In the genomic region with DNA sequence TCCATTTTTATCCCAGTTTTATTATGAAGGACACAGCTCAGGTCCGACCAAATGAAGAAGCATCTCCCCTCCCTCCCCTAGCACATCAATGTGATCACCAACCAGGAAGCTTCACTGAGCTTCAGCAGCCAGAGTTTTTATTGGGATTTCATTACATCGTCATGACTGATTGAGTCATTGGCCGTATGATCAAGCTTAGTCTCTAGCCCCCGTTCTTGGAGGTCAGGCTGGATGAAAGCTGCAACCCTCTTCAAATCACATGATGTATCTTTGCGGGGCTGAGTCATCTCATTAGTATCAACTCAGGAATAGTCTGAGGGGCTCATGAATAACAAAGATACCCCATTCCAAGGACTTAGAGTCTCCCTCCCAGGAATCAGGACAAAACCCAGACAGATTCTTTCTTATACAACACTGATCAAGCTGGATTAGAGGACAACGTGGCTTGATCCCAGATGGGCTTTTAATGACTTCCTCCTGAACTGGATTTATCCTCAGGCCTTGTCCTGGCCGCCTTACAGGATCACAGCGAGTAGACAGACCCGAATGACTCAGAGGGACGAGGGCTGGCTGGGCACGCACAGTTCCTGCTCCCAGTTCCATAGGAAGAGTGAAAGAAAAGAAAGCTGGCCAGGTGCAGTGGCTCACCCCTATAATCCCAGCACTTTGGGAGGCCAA, we compare ENCODE assay signal across 9 cellular contexts. TPM values are rescaled to one million over a fixed set of nuclear protein-coding genes. Genes with fewer than 3 reads are reported as not detected.
DNase-seq lines count a peak whose midpoint lies in the region; ATAC-seq and TF ChIP-seq lines count a peak whose summit lies in the region.
"Had no signal": no experiment of that assay in that cellular context is flagged by ENCODE, and none has a peak within 500 bp of the region (broad histone marks: within the 10 kb centered on the region; RNA-seq: fewer than 3 reads in every experiment).

No MANE protein-coding gene starts in this region.

- peaks cover 13% of the 10 kb centered on the region for H3K4me1 Mint-ChIP-seq in neural progenitor cell

- peaks cover 18% of the 10 kb centered on the region for H3K4me1 ChIP-seq in neural progenitor cell

- H3K79me2 ChIP-seq in neural progenitor cell (ENCODE audit: low read depth): peaks cover 7% of the 10 kb centered on the region

- no peak overlapping the region for H2AFZ ChIP-seq in neural progenitor cell (replicated peaks)

- H3K27me3 Mint-ChIP-seq in neural progenitor cell (ENCODE audit: insufficient read depth, low read depth): peaks cover 2% of the 10 kb centered on the region

- H3K27ac ChIP-seq in neural progenitor cell: no peak overlapping the region

- no peak for TF ChIP-seq CTCF in neural progenitor cell (IDR thresholded peaks at IDR 0.05)

- peaks cover 21% of the 10 kb centered on the region for H3K36me3 Mint-ChIP-seq in neural progenitor cell

- DNase-seq in AG20443 (ENCODE audit: low spot score): peak; percentile 95
- peak; percentile 48 for DNase-seq in LoVo (ENCODE audit: low spot score)
- DNase-seq in dermis blood vessel endothelial cell: peak; percentile 90
- no peak for DNase-seq in neural progenitor cell (ENCODE audit: low spot score)
- no peak for DNase-seq in GM19240 (ENCODE audit: insufficient read length, low spot score)
- no peak for DNase-seq in anterior cingulate cortex (lab: John Stamatoyannopoulos, UW)
- DNase-seq: NCI-H526 treated with DMSO at 0.1 percent for 48 hours had no signal

- H3K9ac ChIP-seq in neural progenitor cell: no peak overlapping the region

- no peaks in the 10 kb centered on the region for H3K9me3 ChIP-seq in neural progenitor cell (ENCODE audit: low read depth)

- H4K20me1 ChIP-seq in neural progenitor cell (ENCODE audit: low read depth): peaks cover 25% of the 10 kb centered on the region

- peaks cover 6% of the 10 kb centered on the region for H3F3A ChIP-seq in neural progenitor cell (ENCODE audit: low read depth)

- peaks cover 8% of the 10 kb centered on the region for H3K9me3 Mint-ChIP-seq in neural progenitor cell

- H3K27ac Mint-ChIP-seq in neural progenitor cell: peak overlapping the region; percentile 44

- H3K36me3 ChIP-seq in neural progenitor cell: no peaks in the 10 kb centered on the region

- no peak for ATAC-seq in HG02571 (IDR thresholded peaks at IDR 0.05; ENCODE audit: unreplicated experiment)
- ATAC-seq in GM19395 (IDR thresholded peaks at IDR 0.05; ENCODE audit: unreplicated experiment): no peak

- H3K4me3 Mint-ChIP-seq in neural progenitor cell: no peak overlapping the region

- no peaks in the 10 kb centered on the region for H3K27me3 ChIP-seq in neural progenitor cell

- H3K4me2 ChIP-seq in neural progenitor cell: no peak overlapping the region

- no peak overlapping the region for H3K4me3 ChIP-seq in neural progenitor cell

RNA-seq across cellular contexts. Expression of gene LIMK1, which starts 14.5 kb away (rescaled TPM):
- total RNA-seq in dermis blood vessel endothelial cell (20.4 and 32.7 TPM in 2 replicates), neural progenitor cell (ENCODE audit: low replicate concordance) (29.9 and 66.6 TPM in 2 replicates)

Comparison
In these comparisons a context has a peak if more than half of its experiments do, and no peak if none do; other contexts are left out.
1. DNase-seq: peak in AG20443 (single experiment), LoVo (single experiment) and dermis blood vessel endothelial cell (single experiment); none in neural progenitor cell (single experiment), GM19240 (single experiment) and anterior cingulate cortex (0 of 58).